ENCODE assay signal across 8 cellular contexts in genomic region chr21:15730484-15731242, GRCh38. TPM values are rescaled to one million over a fixed set of nuclear protein-coding genes. Genes with fewer than 3 reads are reported as not detected.
A peak's percentile ranks its signal among the peaks of the same experiment; 100 is the strongest.
DNase-seq lines count a peak whose midpoint lies in the region; ATAC-seq and TF ChIP-seq lines count a peak whose summit lies in the region.

No MANE protein-coding gene starts in this region.

- no peak for ATAC-seq in GM21619 (IDR thresholded peaks at IDR 0.05; ENCODE audit: unreplicated experiment)

- H3K4me2 ChIP-seq in SK-N-SH (peak overlapping the region; percentile 96), neuronal stem cell (ENCODE audit: insufficient read depth, low read length, poor library complexity, severe bottlenecking) (peak overlapping the region; percentile 56)

- no peaks in the 10 kb centered on the region for H3K36me3 ChIP-seq in BJ (ENCODE audit: control insufficient read depth, insufficient read depth, low read length)
- no peaks in the 10 kb centered on the region for H3K36me3 ChIP-seq in SK-N-SH (replicated peaks in 1 of 2; ENCODE audit: control insufficient read depth in 1 of 2, insufficient read depth in 2 of 2, low read length in 1 of 2)
- no peaks in the 10 kb centered on the region for H3K36me3 ChIP-seq in esophagus (ENCODE audit: control insufficient read depth in 2 of 2, insufficient read depth in 2 of 2, low read length in 1 of 2)
- H3K36me3 ChIP-seq in neuronal stem cell (replicated peaks in 1 of 2; ENCODE audit: control insufficient read depth in 2 of 2, insufficient read depth in 2 of 2, low read length in 2 of 2): no peaks in the 10 kb centered on the region

- no peak overlapping the region for H3K4ac ChIP-seq in neuronal stem cell (ENCODE audit: low read length)

- peaks cover 36% of the 10 kb centered on the region for H3K79me2 ChIP-seq in SK-N-SH (ENCODE audit: insufficient read depth)

- peak overlapping the region; percentile 47 for H3K14ac ChIP-seq in neuronal stem cell (ENCODE audit: low read length)

- H3K27ac ChIP-seq in SK-N-SH (ENCODE audit: low read depth in 2 of 2, low read length in 1 of 2) (peak overlapping the region; percentile 14 to 76; a peak in 2 of 4 replicates), esophagus (ENCODE audit: low read depth in 2 of 2, low read length in 1 of 2) (peak overlapping the region; percentile 97 to 98), neuronal stem cell (replicated peaks; ENCODE audit: low read length) (peak overlapping the region; percentile 86)

- peak overlapping the region; percentile 86 for H2AFZ ChIP-seq in SK-N-SH (ENCODE audit: low read depth)
- peak overlapping the region; percentile 92 for H2AFZ ChIP-seq in neuronal stem cell (ENCODE audit: low read length)

- peaks cover 1% of the 10 kb centered on the region for H3K79me1 ChIP-seq in neuronal stem cell (ENCODE audit: low read depth, low read length)

- H2BK5ac ChIP-seq in neuronal stem cell (ENCODE audit: low read length): peak overlapping the region; percentile 45

- no peak overlapping the region for H2BK12ac ChIP-seq in neuronal stem cell (ENCODE audit: low read length)

- CTCF ChIA-PET in BJ (lab: Yijun Ruan, JAX): interaction anchor here (1.0 kb wide), 1 partner anchor 600 kb away, joined by 3 read pairs; no protein-coding TSS in a partner anchor
- CTCF ChIA-PET in SK-N-SH (lab: Yijun Ruan, JAX): interaction anchor here (0.6 to 1.0 kb wide), 4 partner anchors 13 to 318 kb away, joined by 3 read pairs; no protein-coding TSS in a partner anchor

- TF ChIP-seq EP300 in SK-N-SH (IDR thresholded peaks at IDR 0.05; ENCODE audit: borderline replicate concordance in 1 of 2, low read depth in 1 of 2, low read length in 1 of 2): no peak

- H4K8ac ChIP-seq in neuronal stem cell (ENCODE audit: low read depth, low read length): no peak overlapping the region

- no peaks in the 10 kb centered on the region; the same call in 1 of the 2 replicates for H4K20me1 ChIP-seq in SK-N-SH (ENCODE audit: insufficient read depth)

- H3K27me3 ChIP-seq in BJ (ENCODE audit: control insufficient read depth, insufficient read depth, low read length): no peaks in the 10 kb centered on the region
- H3K27me3 ChIP-seq in SK-N-SH (ENCODE audit: insufficient read depth): 0 out of 2 replicates have a peak, but pooled peaks cover 4% of the 10 kb centered on the region
- H3K27me3 ChIP-seq in esophagus (ENCODE audit: control insufficient read depth in 1 of 2, insufficient read depth in 2 of 2, low read length in 2 of 2): no peaks in the 10 kb centered on the region
- H3K27me3 ChIP-seq in neuronal stem cell (ENCODE audit: control insufficient read depth in 3 of 3, insufficient read depth in 3 of 3, low read depth in 1 of 3, low read length in 3 of 3): peaks cover 0 to 35% (median 0%) of the 10 kb centered on the region in 3 experiments

- DNase-seq in BJ (ENCODE audit: low read depth): no peak
- peak; percentile 8 for DNase-seq in H4 (ENCODE audit: low spot score)
- no peak for DNase-seq in SK-N-SH
- DNase-seq in neuronal stem cell (ENCODE audit: low spot score): peak; percentile 30
- no peak for DNase-seq in NCI-H128 (lab: John Stamatoyannopoulos, UW; ENCODE audit: unreplicated experiment)
- no peak for DNase-seq in middle frontal gyrus (ENCODE audit: extremely low spot score, low spot score)

- TF ChIP-seq CTCF in BJ (IDR thresholded peaks at IDR 0.05; ENCODE audit: insufficient read depth, low read depth, low read length): no peak
- no peak for TF ChIP-seq CTCF in SK-N-SH (IDR thresholded peaks at IDR 0.05)

- no peak for TF ChIP-seq RAD21 in SK-N-SH (IDR thresholded peaks at IDR 0.05; ENCODE audit: low read length)

- peak overlapping the region; percentile 55 for H2BK15ac ChIP-seq in neuronal stem cell (ENCODE audit: low read length)

- H3K9me3 ChIP-seq in SK-N-SH: no peaks in the 10 kb centered on the region
- no peaks in the 10 kb centered on the region for H3K9me3 ChIP-seq in esophagus (ENCODE audit: control insufficient read depth in 2 of 2, insufficient read depth in 1 of 2, low read depth in 1 of 2, low read length in 1 of 2)
- peaks cover 0 to 4% of the 10 kb centered on the region in 2 donors for H3K9me3 ChIP-seq in neuronal stem cell (replicated peaks in 1 of 2; ENCODE audit: control insufficient read depth in 2 of 2, insufficient read depth in 1 of 2, low read depth in 1 of 2, low read length in 2 of 2)

- H2BK120ac ChIP-seq in neuronal stem cell (ENCODE audit: low read depth, low read length): peak overlapping the region; percentile 78

- H3K18ac ChIP-seq in neuronal stem cell (ENCODE audit: low read length): peak overlapping the region; percentile 98

- no peak overlapping the region for H4K91ac ChIP-seq in neuronal stem cell (ENCODE audit: low read depth, low read length, poor library complexity)

- H3K9me2 ChIP-seq in SK-N-SH: no peaks in the 10 kb centered on the region; the same call in 1 of the 2 replicates

- peak overlapping the region; percentile 71 for H3K9ac ChIP-seq in SK-N-SH
- H3K9ac ChIP-seq in neuronal stem cell (ENCODE audit: low read depth, low read length, poor library complexity): peak overlapping the region; percentile 93

- 1% methylated on average over 17 of the region's 30 CpGs for WGBS in SK-N-SH (ENCODE audit: low lambda C conversion rate)
- 0 to 1% methylated on average over 27 to 30 of the region's 30 CpGs for WGBS in esophagus, 2 donors
- WGBS in neuronal stem cell (ENCODE audit: extremely low coverage in 2 of 2, insufficient read length in 2 of 2, insufficient replicate concordance in 1 of 2), 2 donors: no CpG with 5 or more reads among the region's 30 CpGs

- H2AK5ac ChIP-seq in neuronal stem cell (ENCODE audit: low read depth, low read length): no peak overlapping the region

- peak overlapping the region; percentile 76 for H3K23ac ChIP-seq in neuronal stem cell (ENCODE audit: low read depth, low read length, poor library complexity)

- H3K4me3 ChIP-seq in BJ (ENCODE audit: low read depth, low read length) (peak overlapping the region; percentile 72), SK-N-SH (ENCODE audit: low read depth in 2 of 2, low read length in 1 of 2) (peak overlapping the region; percentile 78 to 84), esophagus (ENCODE audit: low read depth in 1 of 2, low read length in 2 of 2) (peak overlapping the region; percentile 88 to 96), neuronal stem cell (ENCODE audit: low read length in 2 of 2) (peak overlapping the region; percentile 70 to 82)

- POLR2A ChIA-PET in BJ (lab: Charles Lee) (no interaction called here), SK-N-SH (lab: Yijun Ruan, JAX) (no interaction called here)

- H3K4me1 ChIP-seq in SK-N-SH (ENCODE audit: control insufficient read depth in 1 of 2, insufficient read depth in 2 of 2, low read depth in 1 of 2, low read length in 1 of 2): peaks cover 0 to 8% of the 10 kb centered on the region in 2 experiments; a peak in 3 of 4 replicates
- H3K4me1 ChIP-seq in esophagus (ENCODE audit: control insufficient read depth in 2 of 2, insufficient read depth in 2 of 2, low read length in 1 of 2): no peaks in the 10 kb centered on the region
- peaks cover 0 to 8% of the 10 kb centered on the region in 2 donors for H3K4me1 ChIP-seq in neuronal stem cell (ENCODE audit: control insufficient read depth in 2 of 2, insufficient read depth in 1 of 2, low read depth in 1 of 2, low read length in 2 of 2)

- peaks cover 18% of the 10 kb centered on the region for H3F3A ChIP-seq in SK-N-SH (replicated peaks; ENCODE audit: insufficient read depth)

TF ChIP-seq in SK-N-SH, 30 proteins besides CTCF, POLR2A, EP300 and RAD21 (continues in another document):
- TF ChIP-seq TAF1 (IDR thresholded peaks at IDR 0.05; ENCODE audit: borderline replicate concordance, low read depth, low read length): no peak
- TF ChIP-seq, protein P1, sequence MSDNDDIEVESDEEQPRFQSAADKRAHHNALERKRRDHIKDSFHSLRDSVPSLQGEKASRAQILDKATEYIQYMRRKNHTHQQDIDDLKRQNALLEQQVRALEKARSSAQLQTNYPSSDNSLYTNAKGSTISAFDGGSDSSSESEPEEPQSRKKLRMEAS (IDR thresholded peaks at IDR 0.05; ENCODE audit: low read depth): no peak
- no peak for TF ChIP-seq GATA2 (CRISPR knock-in tag; IDR thresholded peaks at IDR 0.05)
- TF ChIP-seq REST (IDR thresholded peaks at IDR 0.05; ENCODE audit: low read depth, low read length): no peak
- TF ChIP-seq FOXJ3 (CRISPR knock-in tag; IDR thresholded peaks at IDR 0.05): no peak
- TF ChIP-seq TCF12 (IDR thresholded peaks at IDR 0.05): no peak
- TF ChIP-seq CHD2 (IDR thresholded peaks at IDR 0.05; ENCODE audit: low read length, partially characterized antibody): no peak

RNA-seq across cellular contexts. Expression of gene USP25, which starts 0.9 kb away (rescaled TPM):
- polyA plus RNA-seq in BJ (2011; rRNA removed) (11.1 and 22.7 TPM in 2 replicates), SK-N-SH (2012; rRNA removed) (4.3 and 4.6 TPM in 2 replicates), esophagus (10 to 100 TPM; 10.4 to 10.8 TPM)
- polyA minus RNA-seq in BJ (2011; rRNA and poly(A)+ RNA removed): 18.5 and 22.6 TPM in 2 replicates
- total RNA-seq in H4 (2014; rRNA removed; shearing (Covaris generic)): 19.0 and 19.1 TPM in 2 replicates
- 5.3 and 6.3 TPM in 2 replicates for polyA plus RNA-seq in SK-N-SH (2012; cell fraction: cytosol; rRNA removed)
- 4.3 and 7.6 TPM in 2 replicates for polyA plus RNA-seq in SK-N-SH (2012; cell fraction: nucleus; rRNA removed)
- 11.9 TPM for polyA plus RNA-seq in neuronal stem cell (2013, experiment 1 of 2)
- polyA plus RNA-seq in neuronal stem cell (2013, experiment 2 of 2): 11.7 TPM

Comparison
In these comparisons a context has a peak if more than half of its experiments do, and no peak if none do; other contexts are left out.
1. DNase-seq: peak in H4 (single experiment) and neuronal stem cell (single experiment); none in BJ (single experiment), SK-N-SH (single experiment), NCI-H128 (single experiment) and middle frontal gyrus (single experiment).
2. H3K27ac ChIP-seq: peak in every context shown above with its lines; median percentile 98 in esophagus; 86 in neuronal stem cell; 45 in SK-N-SH.
3. Peak in every context shown above with its lines, with median percentiles within 50 percentile points of each other: H3K4me3 ChIP-seq.